In the genomic region with DNA sequence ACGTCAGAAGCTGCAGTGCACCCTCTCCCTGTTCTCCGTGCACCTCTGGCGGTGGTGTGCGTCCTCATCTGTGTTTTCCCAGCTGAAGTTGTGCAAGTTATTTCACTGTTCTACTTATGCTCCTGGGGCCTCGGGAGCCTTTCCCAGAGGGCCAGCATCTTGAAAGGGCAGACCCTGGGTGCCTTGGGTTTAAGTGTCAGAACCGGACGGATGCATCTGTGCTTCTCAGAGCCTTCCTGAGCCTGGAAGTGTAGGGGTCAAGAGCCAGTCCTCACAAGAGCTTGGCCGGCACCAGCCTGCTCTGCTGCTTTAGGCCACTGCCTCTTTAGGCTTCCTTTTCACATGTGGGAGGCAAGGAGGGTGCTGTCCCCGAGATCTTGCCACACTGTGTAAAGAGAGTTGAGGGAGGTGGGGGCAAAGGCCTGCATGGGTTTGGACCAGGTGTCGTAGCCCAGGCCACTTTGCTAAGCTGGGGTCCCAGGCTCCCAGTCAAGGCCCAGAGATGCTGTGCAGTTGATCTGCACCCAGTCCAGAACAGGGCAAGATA, we compare ENCODE assay signal across 27 cellular contexts.
"Had no signal": no experiment of that assay in that cellular context is flagged by ENCODE, and none has a peak within 500 bp of the region (broad histone marks: within the 10 kb centered on the region; RNA-seq: fewer than 3 reads in every experiment).

No MANE protein-coding gene starts in this region.

- H3K4me3 ChIP-seq: psoas muscle, right lobe of liver, sigmoid colon, stomach, thoracic aorta, thyroid gland, tibial nerve, upper lobe of left lung, uterus had no signal

- H3K4me1 ChIP-seq: parathyroid adenoma, psoas muscle, right lobe of liver, sigmoid colon, stomach, thyroid gland, tibial nerve, upper lobe of left lung, uterus had no signal

- H3K27ac Mint-ChIP-seq: naive thymus-derived CD4-positive, alpha-beta T cell; natural killer cell; nephron; stimulated activated naive B cell treated with anti-CD40 and anti-IgM and Interleukin-4, amounts not matched to agents 10 μg/mL and 1 μg/mL and 100 μg/mL, for 72 hours; stimulated activated naive CD8-positive, alpha-beta T cell treated with anti-CD3 and anti-CD28 coated beads, Interleukin-15, Interleukin-2, amounts not matched to agents 100 ng/mL and 50 ng/mL, for 24 hours had no signal

- H3K27me3 Mint-ChIP-seq: stimulated activated naive B cell treated with anti-CD40 and anti-IgM and Interleukin-4, amounts not matched to agents 10 μg/mL and 1 μg/mL and 100 μg/mL, for 72 hours; stimulated activated naive CD8-positive, alpha-beta T cell treated with anti-CD3 and anti-CD28 coated beads, Interleukin-15, Interleukin-2, amounts not matched to agents 100 ng/mL and 50 ng/mL, for 24 hours had no signal

- H3K9me3 Mint-ChIP-seq: naive thymus-derived CD4-positive, alpha-beta T cell; natural killer cell; nephron; neural crest cell; stimulated activated naive CD8-positive, alpha-beta T cell treated with anti-CD3 and anti-CD28 coated beads, Interleukin-15, Interleukin-2, amounts not matched to agents 100 ng/mL and 50 ng/mL, for 24 hours had no signal

- H3K4me1 Mint-ChIP-seq: naive thymus-derived CD4-positive, alpha-beta T cell; natural killer cell; stimulated activated naive B cell treated with anti-CD40 and anti-IgM and Interleukin-4, amounts not matched to agents 10 μg/mL and 1 μg/mL and 100 μg/mL, for 72 hours had no signal

- H3K4me3 Mint-ChIP-seq: naive thymus-derived CD4-positive, alpha-beta T cell; natural killer cell; nephron; neural crest cell; stimulated activated naive B cell treated with anti-CD40 and anti-IgM and Interleukin-4, amounts not matched to agents 10 μg/mL and 1 μg/mL and 100 μg/mL, for 72 hours; stimulated activated naive CD8-positive, alpha-beta T cell treated with anti-CD3 and anti-CD28 coated beads, Interleukin-15, Interleukin-2, amounts not matched to agents 100 ng/mL and 50 ng/mL, for 24 hours had no signal

- H3K36me3 ChIP-seq: neutrophil, uterus had no signal

- H3K27me3 ChIP-seq: right lobe of liver, sigmoid colon, stomach, thyroid gland, tibial nerve, upper lobe of left lung, uterus had no signal

- DNase-seq: naive thymus-derived CD4-positive, alpha-beta T cell; natural killer cell; nucleus accumbens; psoas muscle; right cardiac atrium; right lobe of liver; sigmoid colon; small intestine; stimulated activated CD4-positive, alpha-beta T cell treated with anti-CD3 and anti-CD28 coated beads, Interleukin-12 subunit alpha, Interleukin-12 subunit beta, amount 100 ng/mL, for 4 hours; stimulated activated CD4-positive, alpha-beta T cell treated with anti-CD3 and anti-CD28 coated beads, Interleukin-1b, Interleukin-23, amount 100 ng/mL, for 48 hours; stimulated activated CD4-positive, alpha-beta T cell treated with anti-CD3 and anti-CD28 coated beads, Interleukin-4, amount 100 ng/mL, for 1 hour; stimulated activated CD4-positive, alpha-beta T cell treated with anti-CD3 and anti-CD28 coated beads, Interleukin-4, amount 100 ng/mL, for 4 hours; stimulated activated CD8-positive, alpha-beta memory T cell treated with anti-CD3 and anti-CD28 coated beads, Interleukin-4, amount 100 ng/mL, for 48 hours; stimulated activated naive B cell treated with anti-CD40 and anti-IgM and Interleukin-4, amounts not matched to agents 10 μg/mL and 1 μg/mL and 100 μg/mL, for 72 hours; stimulated activated naive CD4-positive, alpha-beta T cell treated with Interleukin-2 at 50 U/mL for 16 hours; stomach; thyroid gland; trophoblast cell; upper lobe of left lung; uterus had no signal

- ATAC-seq: naive thymus-derived CD4-positive, alpha-beta T cell; natural killer cell; psoas muscle; right cardiac atrium; right lobe of liver; stimulated activated naive B cell treated with anti-CD40 and anti-IgM and Interleukin-4, amounts not matched to agents 10 μg/mL and 1 μg/mL and 100 μg/mL, for 72 hours had no signal

- H3K36me3 Mint-ChIP-seq: naive thymus-derived CD4-positive, alpha-beta T cell; natural killer cell; stimulated activated naive B cell treated with anti-CD40 and anti-IgM and Interleukin-4, amounts not matched to agents 10 μg/mL and 1 μg/mL and 100 μg/mL, for 72 hours had no signal

- H3K27ac ChIP-seq: neutrophil, parathyroid adenoma, psoas muscle, right lobe of liver, sigmoid colon, stomach, thoracic aorta, thyroid gland, tibial nerve, upper lobe of left lung, uterus had no signal

- H3K9me3 ChIP-seq: neutrophil, psoas muscle, right lobe of liver, sigmoid colon, stomach, thoracic aorta, thyroid gland, tibial nerve, upper lobe of left lung, uterus had no signal
